In genomic region chr10:45809829-45810228, GRCh38 we compare ENCODE assay signal across 15 cellular contexts. TPM values are rescaled to one million over a fixed set of nuclear protein-coding genes. Genes with fewer than 3 reads are reported as not detected.
DNase-seq lines count a peak whose midpoint lies in the region; ATAC-seq and TF ChIP-seq lines count a peak whose summit lies in the region.
"Had no signal": no experiment of that assay in that cellular context is flagged by ENCODE, and none has a peak within 500 bp of the region (broad histone marks: within the 10 kb centered on the region; RNA-seq: fewer than 3 reads in every experiment).

No MANE protein-coding gene starts in this region.

- ATAC-seq in HCT116 (no peak), HG02981 (IDR thresholded peaks at IDR 0.05; ENCODE audit: unreplicated experiment) (no peak), HG02885 (IDR thresholded peaks at IDR 0.05; ENCODE audit: poor library complexity, unreplicated experiment) (no peak), GM21360 (IDR thresholded peaks at IDR 0.05; ENCODE audit: unreplicated experiment) (no peak)
- ATAC-seq: stimulated activated naive CD8-positive, alpha-beta T cell treated with anti-CD3 and anti-CD28 coated beads, Interleukin-15, Interleukin-2, amounts not matched to agents 100 U/mL and 50 U/mL, for 24 hours had no signal

- in situ Hi-C loops in SK-MEL-5 (cut with HindIII; ENCODE audit: low pct_unique_long_range_greater_than_20kb, low sequenced_read_pairs), result no loop called here

- H4K20me1 ChIP-seq in HCT116 (ENCODE audit: insufficient read depth), result no peaks in the 10 kb centered on the region
- H4K20me1 ChIP-seq: BLaER1 treated with 17β-estradiol and CSF1 and Interleukin-3, amounts not matched to agents 10 nM and 100 nM had no signal

- H3K79me2 ChIP-seq in HCT116 (ENCODE audit: insufficient read depth, low read length), result no peaks in the 10 kb centered on the region

- TF ChIP-seq POLR2A in HCT116 (IDR thresholded peaks at IDR 0.05; ENCODE audit: borderline replicate concordance, extremely low read depth, insufficient read depth, insufficient read length), result no peak

- H2AFZ ChIP-seq in HCT116 (ENCODE audit: low read depth, low read length, poor library complexity, severe bottlenecking), result no peak overlapping the region

- no peaks in the 10 kb centered on the region for H3K9me2 ChIP-seq in HCT116 (ENCODE audit: insufficient read depth)

- no peaks in the 10 kb centered on the region for H3K27me3 ChIP-seq in HCT116 (ENCODE audit: insufficient read depth, low read length)
- H3K27me3 ChIP-seq: BLaER1 treated with 17β-estradiol and CSF1 and Interleukin-3, amounts not matched to agents 10 nM and 100 nM; colonic mucosa had no signal

- peak; percentile 36 for TF ChIP-seq RAD21 in HCT116 (IDR thresholded peaks at IDR 0.05; ENCODE audit: low read depth)

- DNase-seq in Ammon's horn (ENCODE audit: low spot score) (peak; percentile 6), HCT116 (ENCODE audit: low read depth, low spot score) (no peak), SK-MEL-5 (ENCODE audit: low read depth, low spot score) (peak; percentile 5), fibroblast of pulmonary artery (ENCODE audit: low read depth) (peak; percentile 32)
- no peak for DNase-seq in stimulated activated CD4-positive, alpha-beta T cell treated with anti-CD3 and anti-CD28 coated beads, Interleukin-4, amount 100 ng/mL, for 1 hour
- DNase-seq: colonic mucosa; immature natural killer cell; Karpas-422; stimulated activated CD4-positive, alpha-beta T cell treated with anti-CD3 and anti-CD28 coated beads, Interleukin-4, amount 100 ng/mL, for 4 hours; stimulated activated naive CD8-positive, alpha-beta T cell treated with anti-CD3 and anti-CD28 coated beads, Interleukin-15, Interleukin-2, amounts not matched to agents 100 U/mL and 50 U/mL, for 24 hours; T-helper 9 cell had no signal

- H3K4me1 ChIP-seq in HCT116 (ENCODE audit: control insufficient read depth in 1 of 2, insufficient read depth in 2 of 2, low read length in 2 of 2), result no peaks in the 10 kb centered on the region
- H3K4me1 ChIP-seq: BLaER1 treated with 17β-estradiol and CSF1 and Interleukin-3, amounts not matched to agents 10 nM and 100 nM; colonic mucosa had no signal

- RAD21 ChIA-PET in HCT116 (lab: Charles Lee; ENCODE audit: low non-redundant PET in 1 of 2, low total read pairs in 2 of 2, uncharacterized antibody in 2 of 2, unreplicated experiment in 2 of 2), result no interaction called here

- H3K4me3 ChIP-seq in HCT116 (replicated peaks in 1 of 2; ENCODE audit: low read depth in 1 of 2, low read length in 2 of 2), result no peak overlapping the region
- no peak overlapping the region for H3K4me3 ChIP-seq in fibroblast of pulmonary artery (replicated peaks; ENCODE audit: low read depth, low read length)
- H3K4me3 ChIP-seq: BLaER1 treated with 17β-estradiol and CSF1 and Interleukin-3, amounts not matched to agents 10 nM and 100 nM; colonic mucosa had no signal

- CTCF ChIA-PET in HCT116 (lab: Charles Lee), result no interaction called here

- POLR2A ChIA-PET in HCT116 (lab: Charles Lee), result no interaction called here

- no peaks in the 10 kb centered on the region for H3K9me3 ChIP-seq in HCT116 (ENCODE audit: control insufficient read depth in 1 of 2, insufficient read depth in 1 of 2, low read depth in 1 of 2, low read length in 2 of 2)
- H3K9me3 ChIP-seq: colonic mucosa had no signal

- H3K9ac ChIP-seq in HCT116 (ENCODE audit: low read length), result no peak overlapping the region
- H3K9ac ChIP-seq: BLaER1 treated with 17β-estradiol and CSF1 and Interleukin-3, amounts not matched to agents 10 nM and 100 nM had no signal

- intact Hi-C loops in HCT116 (cut with micrococcal nuclease), result no loop called here

- H3K4me2 ChIP-seq in HCT116 (ENCODE audit: low read length), result no peak overlapping the region
- H3K4me2 ChIP-seq: BLaER1 treated with 17β-estradiol and CSF1 and Interleukin-3, amounts not matched to agents 10 nM and 100 nM had no signal

- no peak overlapping the region for H3K27ac ChIP-seq in HCT116 (ENCODE audit: low read depth, low read length)
- H3K27ac ChIP-seq: BLaER1 treated with 17β-estradiol and CSF1 and Interleukin-3, amounts not matched to agents 10 nM and 100 nM; colonic mucosa had no signal

- no TSS peak for BruUV-seq in HCT116 (replicated peaks; lab: Mats Ljungman, UMichigan)

- TF ChIP-seq CTCF in HCT116 (IDR thresholded peaks at IDR 0.05 in 2 of 3, conservative IDR thresholded peaks at IDR 0.05 in 1 of 3; ENCODE audit: borderline replicate concordance in 1 of 3, insufficient read depth in 1 of 3, low read depth in 2 of 3, low read length in 2 of 3) (no peak), fibroblast of pulmonary artery (IDR thresholded peaks at IDR 0.05; ENCODE audit: low read length, missing control alignments) (peak; percentile 9)

- no peaks in the 10 kb centered on the region for H3K36me3 ChIP-seq in HCT116 (ENCODE audit: control insufficient read depth in 1 of 2, insufficient read depth in 2 of 2, low read length in 2 of 2)
- H3K36me3 ChIP-seq: BLaER1 treated with 17β-estradiol and CSF1 and Interleukin-3, amounts not matched to agents 10 nM and 100 nM; colonic mucosa had no signal

TF ChIP-seq in HCT116, 20 proteins besides CTCF, POLR2A, EP300 and RAD21:
- no peak for TF ChIP-seq SP1 (IDR thresholded peaks at IDR 0.05; ENCODE audit: low read depth)
- no peak for TF ChIP-seq SIN3A (IDR thresholded peaks at IDR 0.05; ENCODE audit: low read depth)
- no peak for TF ChIP-seq EGR1 (IDR thresholded peaks at IDR 0.05; ENCODE audit: low read depth)
- no peak for TF ChIP-seq EZH2phosphoT487 (IDR thresholded peaks at IDR 0.05; ENCODE audit: borderline replicate concordance)
- TF ChIP-seq FOSL1 (IDR thresholded peaks at IDR 0.05; ENCODE audit: low read depth), result no peak
- TF ChIP-seq YY1 (IDR thresholded peaks at IDR 0.05; ENCODE audit: extremely low read depth, insufficient replicate concordance, low read depth, low read length), result no peak
- TF ChIP-seq TCF7L2 (IDR thresholded peaks at IDR 0.05; ENCODE audit: borderline replicate concordance, extremely low read depth, insufficient read depth, insufficient read length), result no peak
- no peak for TF ChIP-seq CEBPB (IDR thresholded peaks at IDR 0.05; ENCODE audit: low read depth)
- no peak for TF ChIP-seq CBX3 (IDR thresholded peaks at IDR 0.05; ENCODE audit: low read depth)
- TF ChIP-seq JUND (IDR thresholded peaks at IDR 0.05), result no peak
- TF ChIP-seq ZFX (IDR thresholded peaks at IDR 0.05), result no peak
TF ChIP-seq in HCT116: peak in this region for 0.

RNA-seq across cellular contexts. Expression of gene AGAP4, which starts 37.5 kb away (rescaled TPM):
- 14.9 TPM for total RNA-seq in HCT116 (2021; ENCODE audit: unreplicated experiment)
- 10.1 and 11.6 TPM in 2 replicates for polyA plus RNA-seq in HCT116 (2012)
- total RNA-seq in SK-MEL-5 (2014; rRNA removed; shearing (Covaris generic)), result 2.2 and 2.8 TPM in 2 replicates
- polyA plus RNA-seq in SK-MEL-5 (2015; cell fraction: cytosol; rRNA removed), result 2.7 and 4.5 TPM in 2 replicates
- 41.8 and 141 TPM in 2 replicates for polyA plus RNA-seq in SK-MEL-5 (2015; cell fraction: nucleus; rRNA removed)

Comparison
In these comparisons a context has a peak if more than half of its experiments do, and no peak if none do; other contexts are left out.
1. DNase-seq: peak in Ammon's horn (single experiment), SK-MEL-5 (single experiment) and fibroblast of pulmonary artery (single experiment); none in HCT116 (single experiment) and stimulated activated CD4-positive, alpha-beta T cell treated with anti-CD3 and anti-CD28 coated beads, Interleukin-4, amount 100 ng/mL, for 1 hour (single experiment).